Comparison of ENCODE assay signal across 10 cellular contexts in the genomic region with DNA sequence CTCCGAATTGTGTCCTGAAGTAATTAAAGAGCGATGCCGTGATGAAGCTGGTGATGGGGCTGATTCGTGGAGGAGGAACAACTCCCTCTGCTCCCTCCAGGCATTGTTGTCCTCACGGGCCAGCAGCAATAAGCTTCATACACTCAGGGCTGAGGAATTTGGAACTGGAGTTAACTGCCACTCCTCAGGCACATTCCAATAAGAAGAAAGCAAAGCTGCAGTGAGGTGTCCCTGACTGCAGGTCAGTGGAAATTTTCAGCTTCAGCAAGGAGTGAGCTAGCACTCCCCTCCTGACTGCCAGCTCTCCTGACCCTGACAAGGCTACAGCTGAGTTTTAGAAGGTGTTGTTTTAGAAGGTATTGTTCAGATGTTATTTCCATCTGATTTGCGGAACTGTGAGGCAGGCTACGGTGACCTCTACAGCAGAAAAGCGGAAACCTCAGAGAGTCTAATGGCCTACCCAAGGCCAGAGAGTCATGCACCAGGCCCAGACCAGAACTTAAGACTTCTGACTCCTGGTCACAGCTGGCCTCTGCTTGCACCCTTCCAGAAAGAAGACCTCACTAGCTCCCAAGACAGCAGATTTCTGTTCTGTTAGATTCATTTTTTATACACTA.
A peak's percentile ranks its signal among the peaks of the same experiment; 100 is the strongest.
DNase-seq lines count a peak whose midpoint lies in the region; FAIRE-seq and TF ChIP-seq lines count a peak whose summit lies in the region.
"Had no signal": no experiment of that assay in that cellular context is flagged by ENCODE, and none has a peak within 500 bp of the region (broad histone marks: within the 10 kb centered on the region; RNA-seq: fewer than 3 reads in every experiment).

No MANE protein-coding gene starts in this region.

- H3K4me3 ChIP-seq in small intestine (ENCODE audit: low read depth in 1 of 2, low read length in 2 of 2): no peak overlapping the region
- no peak overlapping the region for H3K4me3 ChIP-seq in dorsolateral prefrontal cortex

- H3K56ac ChIP-seq in H9 (ENCODE audit: insufficient read length, low read depth, low read length): no peak overlapping the region

- DNase-seq in H9 (peak; percentile 57), T47D (ENCODE audit: low read depth in 1 of 2, low spot score in 1 of 2) (peak; percentile 43 to 94), iPS DF 4.7 (ENCODE audit: extremely low read depth, low spot score) (peak; percentile 5), small intestine (peak; percentile 20), NCI-H1417 treated with DMSO at 0.1 percent for 48 hours (lab: John Stamatoyannopoulos, UW) (no peak), dorsolateral prefrontal cortex (no peak), GM19239 (ENCODE audit: insufficient read length, low spot score) (no peak)
- DNase-seq in stimulated activated CD4-positive, alpha-beta T cell treated with anti-CD3 and anti-CD28 coated beads, Interleukin-1b, Interleukin-23, amount 100 ng/mL, for 48 hours: no peak
- DNase-seq: activated CD8-positive, alpha-beta memory T cell treated with anti-CD3 and anti-CD28 coated beads, Interleukin-2, amount 10 ng/mL, durations not matched to agents 7 days and 5 days; NCI-H1436 treated with DMSO at 0.1 percent for 48 hours had no signal

- H4K5ac ChIP-seq in H9 (ENCODE audit: insufficient read length, low read depth, low read length): no peak overlapping the region

- no peak overlapping the region for H2BK120ac ChIP-seq in H9 (ENCODE audit: low read depth, low read length, poor library complexity, severe bottlenecking)

- H3K27me3 ChIP-seq in H9 (ENCODE audit: insufficient read depth, low read length) (no peaks in the 10 kb centered on the region), small intestine (ENCODE audit: control insufficient read depth in 2 of 2, insufficient read depth in 2 of 2, low read length in 2 of 2) (no peaks in the 10 kb centered on the region), dorsolateral prefrontal cortex (no peaks in the 10 kb centered on the region)

- intact Hi-C loops in dorsolateral prefrontal cortex (cut with DNase I): no loop called here

- no peaks in the 10 kb centered on the region for H3K79me1 ChIP-seq in H9 (ENCODE audit: insufficient read depth, low read depth, low read length, poor library complexity, severe bottlenecking)

- H3K18ac ChIP-seq in H9 (ENCODE audit: insufficient read length, low read depth, low read length): no peak overlapping the region

- H2BK5ac ChIP-seq in H9 (ENCODE audit: insufficient read length, low read length): no peak overlapping the region

- H3K4me2 ChIP-seq in H9 (ENCODE audit: insufficient read depth, insufficient read length, low read length): no peak overlapping the region

- H3K9ac ChIP-seq in H9 (ENCODE audit: extremely low read depth, insufficient read length, low read length): no peak overlapping the region

- no peak overlapping the region for H4K91ac ChIP-seq in H9 (ENCODE audit: insufficient read length, low read depth, low read length)

- in situ Hi-C loops in T47D (cut with HindIII; ENCODE audit: low pct_unique_long_range_greater_than_20kb, low sequenced_read_pairs): no loop called here

- H3K27ac Mint-ChIP-seq in H9: peak overlapping the region in 2 of 3 experiments; percentile 45 to 66; a peak in 2 of 7 replicates
- H3K27ac Mint-ChIP-seq: activated CD8-positive, alpha-beta memory T cell treated with anti-CD3 and anti-CD28 coated beads, Interleukin-2, amount 10 ng/mL, durations not matched to agents 7 days and 5 days had no signal

- no peak overlapping the region for H3K4ac ChIP-seq in H9 (ENCODE audit: low read depth, low read length)

- WGBS in H9 (ENCODE audit: extremely low coverage, insufficient read length, low lambda C conversion rate): no CpG with 5 or more reads among the region's 8 CpGs
- 66 to 71% (median 66%) methylated on average over 8 of the region's 8 CpGs for WGBS in small intestine, 3 donors

- H2BK12ac ChIP-seq in H9 (ENCODE audit: insufficient read length, low read depth, low read length): no peak overlapping the region

- H4K8ac ChIP-seq in H9 (replicated peaks; ENCODE audit: insufficient read length, low read depth, low read length): no peak overlapping the region

- TF ChIP-seq CTCF in H9 (conservative IDR thresholded peaks at IDR 0.05): no peak
- no peak for TF ChIP-seq CTCF in dorsolateral prefrontal cortex (IDR thresholded peaks at IDR 0.05 in 54 of 56, conservative IDR thresholded peaks at IDR 0.05 in 2 of 56; ENCODE audit: low read depth in 1 of 56, partially characterized antibody in 56 of 56)

- no peaks in the 10 kb centered on the region for H3K36me3 ChIP-seq in small intestine (ENCODE audit: control insufficient read depth in 2 of 2, insufficient read depth in 2 of 2, low read length in 2 of 2)

- no peaks in the 10 kb centered on the region for H3K23me2 ChIP-seq in H9 (ENCODE audit: insufficient read length, low read depth, low read length, poor library complexity, severe bottlenecking)

- H3K36me3 Mint-ChIP-seq in H9 (ENCODE audit: insufficient read depth in 1 of 3, low read depth in 3 of 3): peaks cover 0 to 3% (median 0%) of the 10 kb centered on the region in 3 experiments; a peak in 2 of 7 replicates

- H3K14ac ChIP-seq in H9 (ENCODE audit: insufficient read depth, low read length): no peak overlapping the region

- no peak overlapping the region for H2BK20ac ChIP-seq in H9 (ENCODE audit: low read depth, low read length, poor library complexity, severe bottlenecking)

- H3K4me1 ChIP-seq in H9 (ENCODE audit: insufficient read depth, low read length) (no peaks in the 10 kb centered on the region; the same call in 1 of the 2 replicates), small intestine (ENCODE audit: control insufficient read depth in 2 of 2, insufficient read depth in 1 of 2, low read depth in 1 of 2, low read length in 1 of 2) (peaks cover 0 to 2% of the 10 kb centered on the region in 2 donors)

- no peak overlapping the region for H3T11ph ChIP-seq in H9 (ENCODE audit: low read length)

- FAIRE-seq in small intestine (lab: Jason Lieb, UNC) (no peak), GM19239 (lab: Jason Lieb, UNC) (no peak)

- peaks cover 14 to 21% of the 10 kb centered on the region in 2 experiments for H3K4me1 Mint-ChIP-seq in H9

- no peak overlapping the region for H2AFZ ChIP-seq in H9 (ENCODE audit: low read length)

- no peaks in the 10 kb centered on the region; a peak in 1 of 5 replicates for H3K9me3 Mint-ChIP-seq in H9

- H2AK5ac ChIP-seq in H9 (ENCODE audit: insufficient read length, low read length): no peak overlapping the region

- H3K27ac ChIP-seq in H9 (ENCODE audit: insufficient read length, low read depth, low read length): no peak overlapping the region
- H3K27ac ChIP-seq in small intestine (ENCODE audit: low read depth in 1 of 2, low read length in 1 of 2): peak overlapping the region in 1 of 2 donors; percentile 78
- H3K27ac ChIP-seq in dorsolateral prefrontal cortex: peak overlapping the region in 7 of 59 donors; percentile 7 to 61 (median 40)

- no peaks in the 10 kb centered on the region for H4K20me1 ChIP-seq in H9 (ENCODE audit: control insufficient read depth, insufficient read depth, insufficient read length)

- H3K9me3 ChIP-seq in H9 (ENCODE audit: control insufficient read depth, low read depth, low read length) (no peaks in the 10 kb centered on the region), small intestine (ENCODE audit: control insufficient read depth, low read depth) (no peaks in the 10 kb centered on the region)

- no peak overlapping the region for H2BK15ac ChIP-seq in H9 (ENCODE audit: low read depth, low read length)

- H3K23ac ChIP-seq in H9 (ENCODE audit: insufficient read length, low read depth, low read length): no peak overlapping the region

- H3K27me3 Mint-ChIP-seq in H9 (ENCODE audit: low read depth): no peaks in the 10 kb centered on the region
- H3K27me3 Mint-ChIP-seq: activated CD8-positive, alpha-beta memory T cell treated with anti-CD3 and anti-CD28 coated beads, Interleukin-2, amount 10 ng/mL, durations not matched to agents 7 days and 5 days had no signal

- H3K4me3 Mint-ChIP-seq in H9: no peak overlapping the region; a peak in 1 of 5 replicates
- H3K4me3 Mint-ChIP-seq: activated CD8-positive, alpha-beta memory T cell treated with anti-CD3 and anti-CD28 coated beads, Interleukin-2, amount 10 ng/mL, durations not matched to agents 7 days and 5 days had no signal

- H3K79me2 ChIP-seq in H9 (ENCODE audit: insufficient read depth, low read length): no peaks in the 10 kb centered on the region

Comparison
In these comparisons a context has a peak if more than half of its experiments do, and no peak if none do; other contexts are left out.
1. DNase-seq: peak in H9 (single experiment), T47D (2 of 2), iPS DF 4.7 (single experiment) and small intestine (single experiment); none in NCI-H1417 treated with DMSO at 0.1 percent for 48 hours (single experiment), stimulated activated CD4-positive, alpha-beta T cell treated with anti-CD3 and anti-CD28 coated beads, Interleukin-1b, Interleukin-23, amount 100 ng/mL, for 48 hours (single experiment), dorsolateral prefrontal cortex (0 of 10) and GM19239 (single experiment).